In genomic region chr19:21513651-21514050, GRCh38 we compare ENCODE assay signal across 24 cellular contexts.
"Had no signal": no experiment of that assay in that cellular context is flagged by ENCODE, and none has a peak within 500 bp of the region (broad histone marks: within the 10 kb centered on the region; RNA-seq: fewer than 3 reads in every experiment).

No MANE protein-coding gene starts in this region.

- FAIRE-seq: colon, islet of Langerhans, urothelium cell line had no signal

- H3K4me3 Mint-ChIP-seq: activated CD4-positive, alpha-beta T cell treated with anti-CD3 and anti-CD28 coated beads, Interleukin-2, amount 10 ng/mL, durations not matched to agents 7 days and 5 days; activated naive CD4-positive, alpha-beta T cell treated with anti-CD3 and anti-CD28 coated beads for 36 hours; neural progenitor cell; stimulated activated naive CD8-positive, alpha-beta T cell treated with anti-CD3 and anti-CD28 coated beads, Interleukin-15, Interleukin-2, amounts not matched to agents 100 ng/mL and 50 ng/mL, for 24 hours; T-helper 2 cell treated with Interferon-gamma antibody and Interleukin-4, amounts not matched to agents 5 μg/mL and 100 μg/mL, for 36 hours had no signal

- H2AFZ ChIP-seq: neural progenitor cell had no signal

- DNase-seq: activated CD4-positive, alpha-beta T cell treated with anti-CD3 and anti-CD28 coated beads, Interleukin-2, amount 10 ng/mL, durations not matched to agents 7 days and 5 days; activated CD4-positive, CD25-positive, alpha-beta regulatory T cell treated with anti-CD3 and anti-CD28 coated beads, Interleukin-2, amount 50 U/mL, for 72 hours; activated effector memory CD4-positive, alpha-beta T cell treated with Interleukin-2 at 50 U/mL for 16 hours; activated naive CD4-positive, alpha-beta T cell treated with anti-CD3 and anti-CD28 coated beads for 36 hours; activated T-cell treated with anti-CD3 and anti-CD28 coated beads, Interleukin-2, amount 50 U/mL, for 48 hours; anterior cingulate cortex; esophagus squamous epithelium; gastrocnemius medialis; hypothalamus; left ventricle myocardium superior; spleen; stimulated activated CD4-positive, alpha-beta T cell treated with anti-CD3 and anti-CD28 coated beads, Interleukin-4, amount 100 ng/mL, for 1 hour; transverse colon had no signal

- H3K27me3 ChIP-seq: esophagus squamous epithelium, gastrocnemius medialis, neural progenitor cell, spleen, suprapubic skin, transverse colon had no signal

- H3K4me1 Mint-ChIP-seq: neural progenitor cell had no signal

- H3K27me3 Mint-ChIP-seq: activated CD4-positive, alpha-beta T cell treated with anti-CD3 and anti-CD28 coated beads, Interleukin-2, amount 10 ng/mL, durations not matched to agents 7 days and 5 days; brain; stimulated activated naive CD8-positive, alpha-beta T cell treated with anti-CD3 and anti-CD28 coated beads, Interleukin-15, Interleukin-2, amounts not matched to agents 100 ng/mL and 50 ng/mL, for 24 hours had no signal

- H3K27ac ChIP-seq: esophagus squamous epithelium, gastrocnemius medialis, neural progenitor cell, prostate gland, SK-N-MC, spleen, suprapubic skin, transverse colon, VCaP had no signal

- H3K4me1 ChIP-seq: esophagus squamous epithelium, neural progenitor cell, prostate gland, transverse colon had no signal

- ATAC-seq: gastrocnemius medialis, left ventricle myocardium superior had no signal

- H3K27ac Mint-ChIP-seq: activated CD4-positive, alpha-beta T cell treated with anti-CD3 and anti-CD28 coated beads, Interleukin-2, amount 10 ng/mL, durations not matched to agents 7 days and 5 days; activated naive CD4-positive, alpha-beta T cell treated with anti-CD3 and anti-CD28 coated beads for 36 hours; neural progenitor cell; stimulated activated naive CD8-positive, alpha-beta T cell treated with anti-CD3 and anti-CD28 coated beads, Interleukin-15, Interleukin-2, amounts not matched to agents 100 ng/mL and 50 ng/mL, for 24 hours; T-helper 2 cell treated with Interferon-gamma antibody and Interleukin-4, amounts not matched to agents 5 μg/mL and 100 μg/mL, for 36 hours had no signal

- H3K4me2 ChIP-seq: neural progenitor cell had no signal

- H3K9ac ChIP-seq: neural progenitor cell had no signal

- H3K36me3 ChIP-seq: prostate gland had no signal

- H3K4me3 ChIP-seq: esophagus squamous epithelium, gastrocnemius medialis, neural progenitor cell, prostate gland, SK-N-MC, spleen, suprapubic skin, transverse colon had no signal

- H3K9me3 ChIP-seq: gastrocnemius medialis, prostate gland had no signal
